Comparison of ENCODE assay signal across 30 cellular contexts in the genomic region with DNA sequence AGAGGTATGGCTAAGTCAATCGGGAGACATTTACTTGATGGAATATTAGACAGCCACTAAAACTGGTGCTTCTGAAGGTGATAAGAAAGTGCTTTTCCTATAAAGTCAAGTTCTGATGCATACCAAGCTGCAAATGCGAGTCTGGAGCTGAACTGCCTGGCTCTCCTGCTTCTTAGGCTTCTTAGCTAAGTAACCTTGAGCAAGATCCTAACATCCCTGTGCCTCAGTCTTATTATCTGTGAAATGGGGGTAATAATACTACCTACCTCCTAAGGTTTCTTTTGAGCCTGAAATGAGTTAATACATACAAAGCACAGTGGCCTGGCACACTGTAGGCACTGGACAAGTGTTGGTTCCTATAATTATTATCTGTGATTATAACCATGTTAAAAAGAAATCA.
"Had no signal": no experiment of that assay in that cellular context is flagged by ENCODE, and none has a peak within 500 bp of the region (broad histone marks: within the 10 kb centered on the region; RNA-seq: fewer than 3 reads in every experiment).

No MANE protein-coding gene starts in this region.

- H3K4me1 ChIP-seq: parathyroid adenoma, psoas muscle, spleen, suprapubic skin, testis, tibial artery, transverse colon, upper lobe of right lung, uterus had no signal

- H3K4me2 ChIP-seq: neural progenitor cell, smooth muscle cell had no signal

- H3K9me3 ChIP-seq: ovary, psoas muscle, spleen, suprapubic skin, testis, tibial artery, transverse colon, upper lobe of right lung, uterus had no signal

- H3K27me3 ChIP-seq: neural progenitor cell, ovary, testis had no signal

- H3K9ac ChIP-seq: neural progenitor cell, parathyroid adenoma had no signal

- H3K9me3 Mint-ChIP-seq: natural killer cell; stimulated activated naive CD8-positive, alpha-beta T cell treated with anti-CD3 and anti-CD28 coated beads, Interleukin-15, amount 100 ng/mL, for 72 hours; type B pancreatic cell had no signal

- H3K36me3 ChIP-seq: neural progenitor cell, ovary, spleen, suprapubic skin, tibial artery, transverse colon, upper lobe of right lung, uterus had no signal

- H3K27ac ChIP-seq: neural progenitor cell, ovary, parathyroid adenoma, psoas muscle, skin epidermis, spleen, suprapubic skin, testis, tibial artery, transverse colon, upper lobe of right lung, uterus had no signal

- H3K4me3 Mint-ChIP-seq: natural killer cell; nephron; neural progenitor cell; stimulated activated memory B cell treated with anti-CD40 and anti-IgM and Interleukin-4, amounts not matched to agents 10 μg/mL and 1 μg/mL and 100 μg/mL, for 72 hours; stimulated activated naive CD8-positive, alpha-beta T cell treated with anti-CD3 and anti-CD28 coated beads, Interleukin-15, amount 100 ng/mL, for 72 hours; type B pancreatic cell had no signal

- H3K4me1 Mint-ChIP-seq: natural killer cell; stimulated activated memory B cell treated with anti-CD40 and anti-IgM and Interleukin-4, amounts not matched to agents 10 μg/mL and 1 μg/mL and 100 μg/mL, for 72 hours had no signal

- DNase-seq: natural killer cell; occipital lobe; ovary; psoas muscle; right cardiac atrium; spleen; stimulated activated CD4-positive, alpha-beta T cell treated with anti-CD3 and anti-CD28 coated beads, Interleukin-12 subunit alpha, Interleukin-12 subunit beta, amount 100 ng/mL, for 4 hours; stimulated activated CD4-positive, alpha-beta T cell treated with anti-CD3 and anti-CD28 coated beads, Interleukin-1b, Interleukin-23, amount 100 ng/mL, for 48 hours; stimulated activated CD4-positive, alpha-beta T cell treated with anti-CD3 and anti-CD28 coated beads, Interleukin-4, amount 100 ng/mL, for 1 hour; stimulated activated CD4-positive, alpha-beta T cell treated with anti-CD3 and anti-CD28 coated beads, Interleukin-4, amount 100 ng/mL, for 4 hours; stimulated activated CD8-positive, alpha-beta memory T cell treated with anti-CD3 and anti-CD28 coated beads, Interleukin-4, amount 100 ng/mL, for 48 hours; stimulated activated naive CD4-positive, alpha-beta T cell; stimulated activated naive CD8-positive, alpha-beta T cell treated with anti-CD3 and anti-CD28 coated beads, Interleukin-15, amount 100 ng/mL, for 72 hours; stimulated activated naive CD8-positive, alpha-beta T cell treated with anti-CD3 and anti-CD28 coated beads, Interleukin-15, Interleukin-2, amounts not matched to agents 100 U/mL and 50 U/mL, for 24 hours; substantia nigra; testis; tibial artery; transverse colon; upper lobe of right lung; uterus had no signal

- H3K79me2 ChIP-seq: parathyroid adenoma had no signal

- ATAC-seq: natural killer cell; psoas muscle; right cardiac atrium; sciatic nerve; stimulated activated memory B cell treated with anti-CD40 and anti-IgM and Interleukin-4, amounts not matched to agents 10 μg/mL and 1 μg/mL and 100 μg/mL, for 72 hours; stimulated activated naive CD8-positive, alpha-beta T cell treated with anti-CD3 and anti-CD28 coated beads, Interleukin-15, amount 100 ng/mL, for 72 hours; stimulated activated naive CD8-positive, alpha-beta T cell treated with anti-CD3 and anti-CD28 coated beads, Interleukin-15, Interleukin-2, amounts not matched to agents 100 U/mL and 50 U/mL, for 24 hours; upper lobe of right lung had no signal

- H2AFZ ChIP-seq: neural progenitor cell, parathyroid adenoma had no signal

- H3K36me3 Mint-ChIP-seq: natural killer cell; stimulated activated memory B cell treated with anti-CD40 and anti-IgM and Interleukin-4, amounts not matched to agents 10 μg/mL and 1 μg/mL and 100 μg/mL, for 72 hours; type B pancreatic cell had no signal

- H3K27ac Mint-ChIP-seq: natural killer cell; nephron; neural progenitor cell; progenitor cell of endocrine pancreas; stimulated activated memory B cell treated with anti-CD40 and anti-IgM and Interleukin-4, amounts not matched to agents 10 μg/mL and 1 μg/mL and 100 μg/mL, for 72 hours; stimulated activated naive CD8-positive, alpha-beta T cell treated with anti-CD3 and anti-CD28 coated beads, Interleukin-15, amount 100 ng/mL, for 72 hours; type B pancreatic cell had no signal

- H3K4me3 ChIP-seq: neural progenitor cell, ovary, psoas muscle, skin epidermis, smooth muscle cell, spleen, suprapubic skin, testis, tibial artery, transverse colon, upper lobe of right lung, uterus had no signal
